In the genomic region with DNA sequence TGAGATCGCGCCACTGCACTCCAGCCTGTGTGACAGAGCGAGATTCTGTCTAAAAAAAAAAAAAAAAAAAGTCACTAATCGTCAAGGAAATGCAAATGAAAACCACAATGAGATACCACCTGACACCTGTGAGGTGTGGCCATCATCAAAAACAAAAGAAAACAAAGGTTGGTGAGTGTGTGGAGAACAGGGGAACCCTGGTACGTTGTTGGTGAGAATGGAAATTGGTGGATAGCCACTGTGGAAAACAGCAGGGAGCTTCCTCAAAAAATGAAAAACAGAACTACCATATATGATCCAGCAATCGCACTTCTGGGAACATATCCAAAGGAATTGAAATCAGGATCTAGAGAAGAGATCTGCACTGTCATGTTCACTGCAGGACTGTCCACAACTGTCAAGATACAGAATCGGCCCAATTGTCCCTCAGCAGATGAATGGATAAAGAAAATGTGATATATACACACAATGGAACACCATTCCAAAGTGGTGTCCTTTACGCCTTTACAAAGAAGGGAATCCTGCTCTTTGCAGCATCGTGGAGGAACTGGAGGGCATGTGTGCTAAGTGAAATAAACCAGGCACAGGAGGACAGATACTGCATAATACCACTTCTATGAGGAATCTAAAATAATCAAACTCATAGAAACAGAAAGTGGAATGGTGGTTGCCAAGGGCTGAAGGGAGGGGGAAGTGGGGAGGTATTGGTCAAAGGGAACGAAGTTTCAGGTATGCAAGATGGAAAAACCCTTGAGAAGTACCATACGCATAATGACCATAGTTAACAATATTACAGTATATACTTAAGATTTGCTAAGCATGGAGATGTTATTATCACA, we compare ENCODE assay signal across 10 cellular contexts.
DNase-seq lines count a peak whose midpoint lies in the region; ATAC-seq, FAIRE-seq and TF ChIP-seq lines count a peak whose summit lies in the region.
"Had no signal": no experiment of that assay in that cellular context is flagged by ENCODE, and none has a peak within 500 bp of the region (broad histone marks: within the 10 kb centered on the region; RNA-seq: fewer than 3 reads in every experiment).

No MANE protein-coding gene starts in this region.

- H3K9me1 ChIP-seq in K562 (ENCODE audit: control insufficient read depth, insufficient read depth, low read length): no peaks in the 10 kb centered on the region

- no peak for FAIRE-seq in K562 (lab: Jason Lieb, UNC)

- H4K20me1 ChIP-seq in DOHH2 (ENCODE audit: control insufficient read depth, insufficient read depth, low read depth, low read length) (no peaks in the 10 kb centered on the region), K562 (replicated peaks; ENCODE audit: control insufficient read depth, insufficient read depth, low read length) (no peaks in the 10 kb centered on the region; the same call in 1 of the 2 replicates)

- ATAC-seq in GM19468 (IDR thresholded peaks at IDR 0.05; ENCODE audit: extremely low read depth, unreplicated experiment) (peak; percentile 22), HG03354 (IDR thresholded peaks at IDR 0.05; ENCODE audit: poor library complexity, severe bottlenecking, unreplicated experiment) (peak; percentile 69), K562 (no peak)
- ATAC-seq: body of pancreas had no signal

- no peak overlapping the region for H3K9ac ChIP-seq in K562 (ENCODE audit: insufficient read depth in 1 of 2, low read depth in 2 of 2, low read length in 2 of 2)

- no peak overlapping the region for H2AFZ ChIP-seq in K562 (ENCODE audit: low read depth, low read length)

- 21% methylated on average over 11 of the region's 11 CpGs for WGBS in K562 (ENCODE audit: insufficient coverage, low coverage, missing lambda C conversion rate)

- TF ChIP-seq CTCF in DOHH2 (IDR thresholded peaks at IDR 0.05; ENCODE audit: low read depth, low read length, poor library complexity, severe bottlenecking) (no peak), K562 (IDR thresholded peaks at IDR 0.05 in 2 of 3, conservative IDR thresholded peaks at IDR 0.05 in 1 of 3; ENCODE audit: insufficient read depth in 2 of 3, low read depth in 1 of 3, low read length in 3 of 3) (no peak), dorsolateral prefrontal cortex (IDR thresholded peaks at IDR 0.05 in 54 of 56, conservative IDR thresholded peaks at IDR 0.05 in 2 of 56; ENCODE audit: low read depth in 1 of 56, partially characterized antibody in 56 of 56) (no peak)

- TF ChIP-seq RAD21 in K562 (CRISPR knock-in tag; conservative IDR thresholded peaks at IDR 0.05 in 1 of 2, IDR thresholded peaks at IDR 0.05 in 1 of 2): no peak

- H3K4me1 ChIP-seq in DOHH2 (ENCODE audit: control insufficient read depth, low read length) (peaks cover 46% of the 10 kb centered on the region), K562 (replicated peaks in 1 of 2; ENCODE audit: control insufficient read depth in 2 of 2, insufficient read depth in 2 of 2, low read length in 2 of 2) (peaks cover 22 to 29% of the 10 kb centered on the region in 2 experiments)
- H3K4me1 ChIP-seq: body of pancreas had no signal

- no peaks in the 10 kb centered on the region for H3K36me3 ChIP-seq in DOHH2 (ENCODE audit: control insufficient read depth, low read length)
- H3K36me3 ChIP-seq in K562 (ENCODE audit: control insufficient read depth, insufficient read depth, low read length): no peaks in the 10 kb centered on the region
- H3K36me3 ChIP-seq in MG63: no peaks in the 10 kb centered on the region

- no peaks in the 10 kb centered on the region for H3K9me3 ChIP-seq in DOHH2 (ENCODE audit: control insufficient read depth, insufficient read depth, low read length)
- H3K9me3 ChIP-seq in K562 (replicated peaks; ENCODE audit: control insufficient read depth, insufficient read depth, low read depth, low read length): no peaks in the 10 kb centered on the region; the same call in 1 of the 2 replicates
- no peaks in the 10 kb centered on the region for H3K9me3 ChIP-seq in MG63
- H3K9me3 ChIP-seq: body of pancreas had no signal

- H3K79me2 ChIP-seq in DOHH2 (ENCODE audit: control insufficient read depth, low read length) (no peaks in the 10 kb centered on the region), K562 (ENCODE audit: control insufficient read depth, insufficient read depth, low read length) (no peaks in the 10 kb centered on the region)

- intact Hi-C loops in K562 (cut with micrococcal nuclease) (no loop called here), dorsolateral prefrontal cortex (cut with DNase I) (no loop called here)

- CTCF ChIA-PET in K562 (lab: Yijun Ruan, JAX; ENCODE audit: low intra/inter-chr PET ratio): interaction anchor here (0.6 to 1.4 kb wide), 4 partner anchors 22 to 459 kb away, joined by 3 to 5 read pairs (median 4); no protein-coding TSS in a partner anchor

- TF ChIP-seq EP300 in K562 (IDR thresholded peaks at IDR 0.05; ENCODE audit: low read length): no peak

- H3K9me2 ChIP-seq in DOHH2 (replicated peaks; ENCODE audit: control insufficient read depth, low read length): no peaks in the 10 kb centered on the region

- H3K27me3 ChIP-seq in DOHH2 (ENCODE audit: control insufficient read depth, low read length) (peaks cover 7% of the 10 kb centered on the region), K562 (ENCODE audit: control insufficient read depth in 2 of 2, insufficient read depth in 2 of 2, low read length in 2 of 2) (no peaks in the 10 kb centered on the region), MG63 (no peaks in the 10 kb centered on the region), dorsolateral prefrontal cortex (no peaks in the 10 kb centered on the region)
- H3K27me3 ChIP-seq: body of pancreas had no signal

- POLR2A ChIA-PET in K562 (lab: Yijun Ruan, JAX): interaction anchor here (0.8 to 0.9 kb wide), 2 partner anchors 21 to 116 kb away, joined by 3 read pairs; no protein-coding TSS in a partner anchor

- peaks cover 3% of the 10 kb centered on the region; the same call in 1 of the 2 replicates for H3F3A ChIP-seq in DOHH2 (ENCODE audit: control insufficient read depth, insufficient read depth)

- DNase-seq in K562 (ENCODE audit: extremely low read depth in 1 of 4, low spot score in 3 of 4): no peak
- no peak for DNase-seq in MG63
- no peak for DNase-seq in GOT3 (lab: John Stamatoyannopoulos, UW)
- DNase-seq in RKO (ENCODE audit: low spot score): no peak
- no peak for DNase-seq in dorsolateral prefrontal cortex
- DNase-seq: body of pancreas, NCI-H446 had no signal

- in situ Hi-C loops in K562 (cut with MboI): no loop called here

- BruUV-seq in K562 (replicated peaks; lab: Mats Ljungman, UMichigan): no TSS peak

- H3K4me2 ChIP-seq in DOHH2 (ENCODE audit: low read length): peak overlapping the region; percentile 70
- peak overlapping the region; percentile 10 for H3K4me2 ChIP-seq in K562 (ENCODE audit: insufficient read depth, low read length)

- no peak for TF ChIP-seq POLR2A in K562 (conservative IDR thresholded peaks at IDR 0.05)

- H3K27ac ChIP-seq in DOHH2 (ENCODE audit: low read depth, low read length): no peak overlapping the region
- H3K27ac ChIP-seq in K562 (ENCODE audit: extremely low read depth, low read depth, low read length): no peak overlapping the region
- H3K27ac ChIP-seq in dorsolateral prefrontal cortex: no peak overlapping the region
- H3K27ac ChIP-seq: body of pancreas had no signal

- H3K4me3 ChIP-seq in DOHH2 (ENCODE audit: low read length) (peak overlapping the region; percentile 55), K562 (no peak overlapping the region), MG63 (no peak overlapping the region), dorsolateral prefrontal cortex (no peak overlapping the region)
- H3K4me3 ChIP-seq: body of pancreas had no signal

TF ChIP-seq in K562, 482 proteins besides CTCF, POLR2A, EP300 and RAD21 (continues in another document):
- TF ChIP-seq BCL6 (CRISPR knock-in tag; IDR thresholded peaks at IDR 0.05) (no peak), PML (IDR thresholded peaks at IDR 0.05; ENCODE audit: low read length) (no peak), SAP30 (IDR thresholded peaks at IDR 0.05; ENCODE audit: borderline replicate concordance, insufficient read depth, low read depth, low read length, poor library complexity, severe bottlenecking) (no peak), SAFB (IDR thresholded peaks at IDR 0.05; ENCODE audit: borderline replicate concordance, low read depth, low read length) (no peak), C11orf30 (IDR thresholded peaks at IDR 0.05; ENCODE audit: low read depth) (peak; percentile 39; the same call in 1 of the 2 replicates), HNRNPK (IDR thresholded peaks at IDR 0.05; ENCODE audit: low read depth, low read length, poor library complexity, severe bottlenecking) (no peak), SREBF2 (CRISPR knock-in tag; IDR thresholded peaks at IDR 0.05) (no peak), ZNF133 (CRISPR knock-in tag; IDR thresholded peaks at IDR 0.05) (no peak), ZNF717 (CRISPR knock-in tag; IDR thresholded peaks at IDR 0.05) (no peak), SNIP1 (IDR thresholded peaks at IDR 0.05; ENCODE audit: low read depth) (no peak), XRCC3 (IDR thresholded peaks at IDR 0.05) (no peak), PTTG1 (tag; IDR thresholded peaks at IDR 0.05; ENCODE audit: low read depth) (no peak)
- TF ChIP-seq, protein P1, sequence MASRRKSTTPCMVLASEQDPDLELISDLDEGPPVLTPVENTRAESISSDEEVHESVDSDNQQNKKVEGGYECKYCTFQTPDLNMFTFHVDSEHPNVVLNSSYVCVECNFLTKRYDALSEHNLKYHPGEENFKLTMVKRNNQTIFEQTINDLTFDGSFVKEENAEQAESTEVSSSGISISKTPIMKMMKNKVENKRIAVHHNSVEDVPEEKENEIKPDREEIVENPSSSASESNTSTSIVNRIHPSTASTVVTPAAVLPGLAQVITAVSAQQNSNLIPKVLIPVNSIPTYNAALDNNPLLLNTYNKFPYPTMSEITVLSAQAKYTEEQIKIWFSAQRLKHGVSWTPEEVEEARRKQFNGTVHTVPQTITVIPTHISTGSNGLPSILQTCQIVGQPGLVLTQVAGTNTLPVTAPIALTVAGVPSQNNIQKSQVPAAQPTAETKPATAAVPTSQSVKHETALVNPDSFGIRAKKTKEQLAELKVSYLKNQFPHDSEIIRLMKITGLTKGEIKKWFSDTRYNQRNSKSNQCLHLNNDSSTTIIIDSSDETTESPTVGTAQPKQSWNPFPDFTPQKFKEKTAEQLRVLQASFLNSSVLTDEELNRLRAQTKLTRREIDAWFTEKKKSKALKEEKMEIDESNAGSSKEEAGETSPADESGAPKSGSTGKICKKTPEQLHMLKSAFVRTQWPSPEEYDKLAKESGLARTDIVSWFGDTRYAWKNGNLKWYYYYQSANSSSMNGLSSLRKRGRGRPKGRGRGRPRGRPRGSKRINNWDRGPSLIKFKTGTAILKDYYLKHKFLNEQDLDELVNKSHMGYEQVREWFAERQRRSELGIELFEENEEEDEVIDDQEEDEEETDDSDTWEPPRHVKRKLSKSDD (conservative IDR thresholded peaks at IDR 0.05; ENCODE audit: low read length): no peak
